Comparison of ENCODE assay signal across 8 cellular contexts in the genomic region with DNA sequence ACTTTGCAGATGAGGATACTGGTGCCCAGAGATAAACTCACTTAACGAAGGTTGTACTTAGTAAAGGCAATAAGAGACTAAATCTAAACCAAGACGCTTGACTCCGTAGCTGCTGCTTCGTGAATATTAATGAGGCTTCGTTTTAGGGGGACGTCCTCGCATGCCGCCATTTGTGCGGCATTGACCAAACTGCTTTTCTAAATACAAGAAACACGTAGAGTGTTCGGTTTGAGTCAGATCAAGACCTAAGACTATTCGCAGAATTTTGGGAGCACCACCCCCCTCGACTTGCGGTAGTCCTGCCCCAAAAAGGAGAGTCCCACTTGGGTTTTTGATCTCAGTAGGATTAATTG. TPM values are rescaled to one million over a fixed set of nuclear protein-coding genes. Genes with fewer than 3 reads are reported as not detected.
DNase-seq lines count a peak whose midpoint lies in the region; ATAC-seq and TF ChIP-seq lines count a peak whose summit lies in the region.

No MANE protein-coding gene starts in this region.

- H3K9me3 Mint-ChIP-seq in activated T-helper 2 cell treated with anti-CD3 and anti-CD28 coated beads, Interferon-gamma antibody, Interleukin-2, Interleukin-4, amounts not matched to agents 10 μg/mL and 5 μg/mL and 100 μg/mL, durations not matched to agents 14 hours and 24 hours and 36 hours = no peaks in the 10 kb centered on the region
- no peaks in the 10 kb centered on the region for H3K9me3 Mint-ChIP-seq in stimulated activated naive CD8-positive, alpha-beta T cell treated with anti-CD3 and anti-CD28 coated beads, Interleukin-15, Interleukin-2, amounts not matched to agents 100 ng/mL and 50 ng/mL, for 24 hours

- H3K27me3 ChIP-seq in kidney epithelial cell (ENCODE audit: control insufficient read depth, insufficient read depth, low read length) = no peaks in the 10 kb centered on the region

- H3K4me3 ChIP-seq in kidney epithelial cell (ENCODE audit: low read depth, low read length) = peak overlapping the region; percentile 98

- H3K36me3 Mint-ChIP-seq in activated T-helper 2 cell treated with anti-CD3 and anti-CD28 coated beads, Interferon-gamma antibody, Interleukin-2, Interleukin-4, amounts not matched to agents 10 μg/mL and 5 μg/mL and 100 μg/mL, durations not matched to agents 14 hours and 24 hours and 36 hours (ENCODE audit: low read depth) = peaks cover 62% of the 10 kb centered on the region
- H3K36me3 Mint-ChIP-seq in stimulated activated naive CD8-positive, alpha-beta T cell treated with anti-CD3 and anti-CD28 coated beads, Interleukin-15, Interleukin-2, amounts not matched to agents 100 ng/mL and 50 ng/mL, for 24 hours (ENCODE audit: low read depth) = peaks cover 63% of the 10 kb centered on the region

- intact Hi-C loops in activated T-helper 2 cell treated with anti-CD3 and anti-CD28 coated beads, Interferon-gamma antibody, Interleukin-2, Interleukin-4, amounts not matched to agents 10 μg/mL and 5 μg/mL and 100 μg/mL, durations not matched to agents 14 hours and 24 hours and 36 hours (cut with micrococcal nuclease) = loop anchor here (5.0 to 10.0 kb wide), 5 partner anchors 789 to 1754 kb away; a partner anchor contains a TSS

- DNase-seq in activated CD8-positive, alpha-beta memory T cell treated with anti-CD3 and anti-CD28 coated beads, Interleukin-2, amount 50 U/mL, for 24 hours (ENCODE audit: extremely low read depth) = peak; percentile 12
- DNase-seq in activated CD8-positive, alpha-beta memory T cell treated with anti-CD3 and anti-CD28 coated beads, Interleukin-2, amount 50 U/mL, for 48 hours = no peak
- peak; percentile 25 for DNase-seq in activated T-helper 2 cell treated with anti-CD3 and anti-CD28 coated beads, Interferon-gamma antibody, Interleukin-2, Interleukin-4, amounts not matched to agents 10 μg/mL and 5 μg/mL and 100 μg/mL, durations not matched to agents 14 hours and 24 hours and 36 hours (ENCODE audit: low spot score)
- DNase-seq in kidney epithelial cell (ENCODE audit: low read depth) = no peak
- no peak for DNase-seq in midbrain (lab: John Stamatoyannopoulos, UW)

- ATAC-seq in GM18861 (IDR thresholded peaks at IDR 0.05; ENCODE audit: unreplicated experiment) = no peak
- ATAC-seq in HG03469 (IDR thresholded peaks at IDR 0.05; ENCODE audit: unreplicated experiment) = no peak

- peak overlapping the region; percentile 97 for H3K27ac Mint-ChIP-seq in activated T-helper 2 cell treated with anti-CD3 and anti-CD28 coated beads, Interferon-gamma antibody, Interleukin-2, Interleukin-4, amounts not matched to agents 10 μg/mL and 5 μg/mL and 100 μg/mL, durations not matched to agents 14 hours and 24 hours and 36 hours
- peak overlapping the region; percentile 98 for H3K27ac Mint-ChIP-seq in stimulated activated naive CD8-positive, alpha-beta T cell treated with anti-CD3 and anti-CD28 coated beads, Interleukin-15, Interleukin-2, amounts not matched to agents 100 ng/mL and 50 ng/mL, for 24 hours

- H3K27me3 Mint-ChIP-seq in activated T-helper 2 cell treated with anti-CD3 and anti-CD28 coated beads, Interferon-gamma antibody, Interleukin-2, Interleukin-4, amounts not matched to agents 10 μg/mL and 5 μg/mL and 100 μg/mL, durations not matched to agents 14 hours and 24 hours and 36 hours (ENCODE audit: low read depth) = no peaks in the 10 kb centered on the region
- peaks cover 8% of the 10 kb centered on the region for H3K27me3 Mint-ChIP-seq in stimulated activated naive CD8-positive, alpha-beta T cell treated with anti-CD3 and anti-CD28 coated beads, Interleukin-15, Interleukin-2, amounts not matched to agents 100 ng/mL and 50 ng/mL, for 24 hours

- H3K4me1 Mint-ChIP-seq in activated T-helper 2 cell treated with anti-CD3 and anti-CD28 coated beads, Interferon-gamma antibody, Interleukin-2, Interleukin-4, amounts not matched to agents 10 μg/mL and 5 μg/mL and 100 μg/mL, durations not matched to agents 14 hours and 24 hours and 36 hours (ENCODE audit: low read depth) = peaks cover 43% of the 10 kb centered on the region
- peaks cover 83% of the 10 kb centered on the region for H3K4me1 Mint-ChIP-seq in stimulated activated naive CD8-positive, alpha-beta T cell treated with anti-CD3 and anti-CD28 coated beads, Interleukin-15, Interleukin-2, amounts not matched to agents 100 ng/mL and 50 ng/mL, for 24 hours (ENCODE audit: low read depth)

- no peak for TF ChIP-seq CTCF in kidney epithelial cell (IDR thresholded peaks at IDR 0.05; ENCODE audit: insufficient read depth, low read length, poor library complexity, severe bottlenecking)

- peaks cover 3% of the 10 kb centered on the region for H3K36me3 ChIP-seq in kidney epithelial cell (ENCODE audit: control insufficient read depth, insufficient read depth, low read length)

- H3K4me3 Mint-ChIP-seq in activated T-helper 2 cell treated with anti-CD3 and anti-CD28 coated beads, Interferon-gamma antibody, Interleukin-2, Interleukin-4, amounts not matched to agents 10 μg/mL and 5 μg/mL and 100 μg/mL, durations not matched to agents 14 hours and 24 hours and 36 hours (ENCODE audit: low read depth) = peak overlapping the region; percentile 94
- H3K4me3 Mint-ChIP-seq in stimulated activated naive CD8-positive, alpha-beta T cell treated with anti-CD3 and anti-CD28 coated beads, Interleukin-15, Interleukin-2, amounts not matched to agents 100 ng/mL and 50 ng/mL, for 24 hours = peak overlapping the region; percentile 98

RNA-seq across cellular contexts. Expression of a gene that starts 1.1 kb away (rescaled TPM):
- total RNA-seq in activated T-helper 2 cell treated with anti-CD3 and anti-CD28 coated beads, Interferon-gamma antibody, Interleukin-2, Interleukin-4, amounts not matched to agents 10 μg/mL and 5 μg/mL and 100 μg/mL, durations not matched to agents 14 hours and 24 hours and 36 hours = 2,774 and 3,051 TPM in 2 replicates
- total RNA-seq in kidney epithelial cell = 1,219 and 1,455 TPM in 2 replicates

RNA-seq across cellular contexts. Expression of a gene that starts 30.7 kb away (rescaled TPM):
- total RNA-seq in activated T-helper 2 cell treated with anti-CD3 and anti-CD28 coated beads, Interferon-gamma antibody, Interleukin-2, Interleukin-4, amounts not matched to agents 10 μg/mL and 5 μg/mL and 100 μg/mL, durations not matched to agents 14 hours and 24 hours and 36 hours = 0.16 TPM in 1 of 2 replicates, not detected in the other
- total RNA-seq in kidney epithelial cell = 0.34 TPM in 1 of 2 replicates, not detected in the other

Comparison
In these comparisons a context has a peak if more than half of its experiments do, and no peak if none do; other contexts are left out.
1. DNase-seq: peak in activated CD8-positive, alpha-beta memory T cell treated with anti-CD3 and anti-CD28 coated beads, Interleukin-2, amount 50 U/mL, for 24 hours (single experiment) and activated T-helper 2 cell treated with anti-CD3 and anti-CD28 coated beads, Interferon-gamma antibody, Interleukin-2, Interleukin-4, amounts not matched to agents 10 μg/mL and 5 μg/mL and 100 μg/mL, durations not matched to agents 14 hours and 24 hours and 36 hours (single experiment); none in activated CD8-positive, alpha-beta memory T cell treated with anti-CD3 and anti-CD28 coated beads, Interleukin-2, amount 50 U/mL, for 48 hours (single experiment), kidney epithelial cell (single experiment) and midbrain (single experiment).